Comparison of ENCODE assay signal across 9 cellular contexts in the genomic region with DNA sequence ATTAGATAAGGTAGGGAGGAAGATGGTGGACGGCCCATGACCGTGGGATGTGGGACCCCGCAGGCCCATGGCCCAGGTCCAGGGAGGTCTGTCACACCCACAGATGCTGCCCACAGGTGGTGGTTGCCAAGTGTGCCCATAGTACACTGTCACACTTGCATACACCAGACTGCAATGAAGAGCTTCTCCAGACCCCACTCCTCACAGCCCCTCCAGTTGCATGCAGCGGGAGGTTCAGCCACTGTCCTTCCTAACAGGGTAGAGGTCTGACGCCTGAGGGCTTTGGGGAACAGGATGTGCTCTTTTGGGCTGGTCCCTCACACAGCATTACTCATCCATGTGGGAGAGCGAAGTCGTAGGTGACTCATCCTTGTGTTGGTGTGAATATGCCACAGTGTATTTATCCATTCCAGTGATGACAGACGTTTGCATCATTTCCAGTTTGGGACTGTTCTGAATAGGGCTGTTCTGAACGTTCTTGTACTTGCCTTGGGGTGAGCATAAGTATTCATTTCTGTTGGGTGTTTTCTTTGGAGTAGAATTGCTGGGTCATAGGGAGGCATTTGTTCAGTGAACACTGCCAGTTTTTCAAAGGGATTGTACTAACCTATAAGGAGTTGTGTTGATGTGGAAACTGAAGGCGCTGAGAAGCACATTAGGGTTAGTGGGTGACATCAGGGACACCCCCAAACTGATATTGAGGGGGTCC. TPM values are rescaled to one million over a fixed set of nuclear protein-coding genes. Genes with fewer than 3 reads are reported as not detected.
A peak's percentile ranks its signal among the peaks of the same experiment; 100 is the strongest.
DNase-seq lines count a peak whose midpoint lies in the region; ATAC-seq, FAIRE-seq and TF ChIP-seq lines count a peak whose summit lies in the region.
"Had no signal": no experiment of that assay in that cellular context is flagged by ENCODE, and none has a peak within 500 bp of the region (broad histone marks: within the 10 kb centered on the region; RNA-seq: fewer than 3 reads in every experiment).

No MANE protein-coding gene starts in this region.

- TF ChIP-seq POLR2A in GM12892 (IDR thresholded peaks at IDR 0.05; ENCODE audit: low read depth, low read length): no peak

- no peaks in the 10 kb centered on the region for H3K36me3 ChIP-seq in right atrium auricular region

- no peaks in the 10 kb centered on the region for H3K36me3 Mint-ChIP-seq in activated naive CD4-positive, alpha-beta T cell treated with anti-CD3 and anti-CD28 coated beads, Interleukin-2, amount 50 U/mL, for 24 hours

- H3K4me3 Mint-ChIP-seq in activated naive CD4-positive, alpha-beta T cell treated with anti-CD3 and anti-CD28 coated beads, Interleukin-2, amount 50 U/mL, for 24 hours: peak overlapping the region; percentile 58

- H3K4me1 ChIP-seq in right atrium auricular region: peaks cover 0 to 37% of the 10 kb centered on the region in 2 donors

- H3K4me1 Mint-ChIP-seq in activated naive CD4-positive, alpha-beta T cell treated with anti-CD3 and anti-CD28 coated beads, Interleukin-2, amount 50 U/mL, for 24 hours: peaks cover 19% of the 10 kb centered on the region

- peak; percentile 52 for ATAC-seq in GM21423 (IDR thresholded peaks at IDR 0.05; ENCODE audit: unreplicated experiment)

- no peak overlapping the region for H3K4me3 ChIP-seq in right atrium auricular region

- no peaks in the 10 kb centered on the region for H3K9me3 Mint-ChIP-seq in activated naive CD4-positive, alpha-beta T cell treated with anti-CD3 and anti-CD28 coated beads, Interleukin-2, amount 50 U/mL, for 24 hours

- FAIRE-seq in GM12892 (lab: Jason Lieb, UNC): no peak
- FAIRE-seq: colon had no signal

- no peaks in the 10 kb centered on the region for H3K9me3 ChIP-seq in right atrium auricular region

- H3K27ac ChIP-seq in right atrium auricular region: peak overlapping the region; percentile 70 to 78

- DNase-seq in A172 (ENCODE audit: low spot score) (peak; percentile 100), NOMO-1 treated with dmso at 0.1 percent for 144 hours (lab: John Stamatoyannopoulos, UW; ENCODE audit: unreplicated experiment) (peak; percentile 73), right atrium auricular region (ENCODE audit: low spot score) (peak; percentile 95), GM12892 (ENCODE audit: insufficient read length) (no peak), midbrain (lab: John Stamatoyannopoulos, UW) (no peak)
- peak; percentile 19 to 28 for DNase-seq in stimulated activated CD4-positive, alpha-beta T cell treated with anti-CD3 and anti-CD28 coated beads, Interleukin-1b, Interleukin-23, amount 100 ng/mL, for 4 hours (ENCODE audit: low read depth in 2 of 2)

- TF ChIP-seq CTCF in right atrium auricular region (IDR thresholded peaks at IDR 0.05): no peak

- peak overlapping the region; percentile 94 for H3K27ac Mint-ChIP-seq in activated naive CD4-positive, alpha-beta T cell treated with anti-CD3 and anti-CD28 coated beads, Interleukin-2, amount 50 U/mL, for 24 hours

- no peaks in the 10 kb centered on the region for H3K27me3 ChIP-seq in right atrium auricular region

- peaks cover 4% of the 10 kb centered on the region for H3K27me3 Mint-ChIP-seq in activated naive CD4-positive, alpha-beta T cell treated with anti-CD3 and anti-CD28 coated beads, Interleukin-2, amount 50 U/mL, for 24 hours

RNA-seq across cellular contexts. Expression of a gene that starts 10.1 kb away (rescaled TPM):
- total RNA-seq in A172 (2014; rRNA removed; shearing (Covaris generic)): 91.8 and 118 TPM in 2 replicates
- total RNA-seq in right atrium auricular region: 100 to 1,000 TPM; 145 to 174 TPM
- polyA plus RNA-seq in GM12892 (2012; ENCODE audit: missing spikeins): 9.1 TPM

RNA-seq across cellular contexts. Expression of a gene that starts 42.3 kb away (rescaled TPM):
- 62.4 and 69.7 TPM in 2 replicates for total RNA-seq in A172 (2014; rRNA removed; shearing (Covaris generic))
- total RNA-seq in right atrium auricular region: 100 to 1,000 TPM in 1 of 2 donors, 10 to 100 TPM in 1; 75.9 to 116 TPM
- polyA plus RNA-seq in GM12892 (2012; ENCODE audit: missing spikeins): 19.6 TPM

Comparison
In these comparisons a context has a peak if more than half of its experiments do, and no peak if none do; other contexts are left out.
1. DNase-seq: peak in A172 (single experiment), NOMO-1 treated with dmso at 0.1 percent for 144 hours (single experiment), right atrium auricular region (single experiment) and stimulated activated CD4-positive, alpha-beta T cell treated with anti-CD3 and anti-CD28 coated beads, Interleukin-1b, Interleukin-23, amount 100 ng/mL, for 4 hours (2 of 2); none in GM12892 (single experiment) and midbrain (single experiment).